Comparison of ENCODE assay signal across 1 cellular context in the genomic region with DNA sequence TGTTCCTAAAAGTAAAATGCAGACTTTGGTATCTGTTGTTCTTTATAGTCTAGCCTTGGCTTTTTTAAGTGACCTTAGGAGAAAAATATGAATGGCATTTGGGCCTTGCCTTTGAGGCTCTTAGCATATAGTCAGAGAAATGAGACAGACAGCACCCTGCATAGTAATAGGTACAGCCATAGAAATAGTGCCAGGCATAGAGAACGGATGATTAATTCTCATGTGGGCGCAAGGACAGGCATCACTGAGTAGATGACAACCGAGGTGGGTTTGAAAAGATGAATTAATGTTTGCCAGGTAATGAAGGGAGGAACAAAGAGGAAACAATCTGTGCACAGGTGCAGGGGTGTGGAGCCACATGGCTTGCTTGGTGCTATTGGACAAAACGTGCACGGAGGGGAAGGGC.
TF ChIP-seq lines count a peak whose summit lies in the region.

No MANE protein-coding gene starts in this region.

TF ChIP-seq in IMR-90, 13 proteins besides CTCF, POLR2A, EP300 and RAD21 (continued from another document):
- TF ChIP-seq, protein P1, sequence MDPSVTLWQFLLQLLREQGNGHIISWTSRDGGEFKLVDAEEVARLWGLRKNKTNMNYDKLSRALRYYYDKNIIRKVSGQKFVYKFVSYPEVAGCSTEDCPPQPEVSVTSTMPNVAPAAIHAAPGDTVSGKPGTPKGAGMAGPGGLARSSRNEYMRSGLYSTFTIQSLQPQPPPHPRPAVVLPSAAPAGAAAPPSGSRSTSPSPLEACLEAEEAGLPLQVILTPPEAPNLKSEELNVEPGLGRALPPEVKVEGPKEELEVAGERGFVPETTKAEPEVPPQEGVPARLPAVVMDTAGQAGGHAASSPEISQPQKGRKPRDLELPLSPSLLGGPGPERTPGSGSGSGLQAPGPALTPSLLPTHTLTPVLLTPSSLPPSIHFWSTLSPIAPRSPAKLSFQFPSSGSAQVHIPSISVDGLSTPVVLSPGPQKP (IDR thresholded peaks at IDR 0.05; ENCODE audit: borderline replicate concordance, low read depth, low read length), result no peak
- TF ChIP-seq RFX5 (IDR thresholded peaks at IDR 0.05; ENCODE audit: low read depth, low read length) (no peak), MAZ (IDR thresholded peaks at IDR 0.05; ENCODE audit: borderline replicate concordance, low read depth, low read length) (no peak), MXI1 (IDR thresholded peaks at IDR 0.05; ENCODE audit: borderline replicate concordance, low read depth, low read length) (no peak), CHD1 (IDR thresholded peaks at IDR 0.05; ENCODE audit: low read depth, low read length) (no peak), CEBPB (IDR thresholded peaks at IDR 0.05; ENCODE audit: low read depth, low read length) (no peak)
- TF ChIP-seq, protein P2, sequence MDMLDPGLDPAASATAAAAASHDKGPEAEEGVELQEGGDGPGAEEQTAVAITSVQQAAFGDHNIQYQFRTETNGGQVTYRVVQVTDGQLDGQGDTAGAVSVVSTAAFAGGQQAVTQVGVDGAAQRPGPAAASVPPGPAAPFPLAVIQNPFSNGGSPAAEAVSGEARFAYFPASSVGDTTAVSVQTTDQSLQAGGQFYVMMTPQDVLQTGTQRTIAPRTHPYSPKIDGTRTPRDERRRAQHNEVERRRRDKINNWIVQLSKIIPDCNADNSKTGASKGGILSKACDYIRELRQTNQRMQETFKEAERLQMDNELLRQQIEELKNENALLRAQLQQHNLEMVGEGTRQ (IDR thresholded peaks at IDR 0.05; ENCODE audit: low read depth, low read length), result no peak
